ENCODE assay signal across 10 cellular contexts in genomic region chr16:54655171-54655590, GRCh38.
DNase-seq lines count a peak whose midpoint lies in the region; ATAC-seq lines count a peak whose summit lies in the region.
"Had no signal": no experiment of that assay in that cellular context is flagged by ENCODE, and none has a peak within 500 bp of the region (broad histone marks: within the 10 kb centered on the region; RNA-seq: fewer than 3 reads in every experiment).

No MANE protein-coding gene starts in this region.

- H3K9me3 ChIP-seq in subcutaneous abdominal adipose tissue (ENCODE audit: control insufficient read depth in 5 of 5, low read length in 5 of 5), result no peaks in the 10 kb centered on the region

- DNase-seq in KBM-7, result peak; percentile 72
- peak; percentile 44 for DNase-seq in dermis blood vessel endothelial cell
- DNase-seq in lung microvascular endothelial cell (ENCODE audit: low read depth in 2 of 2), result peak; percentile 8 to 23
- no peak for DNase-seq in NCI-H748 treated with DMSO at 0.1 percent for 48 hours (lab: John Stamatoyannopoulos, UW)
- DNase-seq: activated B cell treated with CpG ODN at 0.5 μM for 24 hours; stimulated activated CD4-positive, alpha-beta T cell treated with anti-CD3 and anti-CD28 coated beads, Interleukin-4, amount 100 ng/mL, for 4 hours had no signal

- ATAC-seq in GM18909 (IDR thresholded peaks at IDR 0.05; ENCODE audit: poor library complexity, unreplicated experiment) (no peak), GM19452 (IDR thresholded peaks at IDR 0.05; ENCODE audit: unreplicated experiment) (no peak), HG02623 (IDR thresholded peaks at IDR 0.05; ENCODE audit: unreplicated experiment) (no peak)

- no peak overlapping the region for H3K27ac ChIP-seq in subcutaneous abdominal adipose tissue (ENCODE audit: low read depth, low read length)

- H3K27me3 ChIP-seq in subcutaneous abdominal adipose tissue (ENCODE audit: control insufficient read depth in 5 of 5, insufficient read depth in 4 of 5, low read length in 5 of 5), result no peaks in the 10 kb centered on the region

- H3K4me1 ChIP-seq in subcutaneous abdominal adipose tissue (ENCODE audit: control insufficient read depth in 5 of 5, insufficient read depth in 5 of 5, low read length in 5 of 5), result peaks cover 2 to 30% (median 21%) of the 10 kb centered on the region in 5 donors

- in situ Hi-C loops in KBM-7 (cut with MboI; ENCODE audit: low pct_unique_long_range_greater_than_20kb, low sequenced_read_pairs), result no loop called here

- peak overlapping the region; percentile 42 to 66 (median 49) for H3K4me3 ChIP-seq in subcutaneous abdominal adipose tissue (ENCODE audit: low read depth in 1 of 5, low read length in 5 of 5)

- H3K36me3 ChIP-seq in subcutaneous abdominal adipose tissue (ENCODE audit: control insufficient read depth in 5 of 5, insufficient read depth in 5 of 5, low read length in 5 of 5), result no peaks in the 10 kb centered on the region

- H3K9ac ChIP-seq in subcutaneous abdominal adipose tissue (ENCODE audit: low read length in 5 of 5), result peak overlapping the region in 4 of 5 donors; percentile 10 to 66 (median 47)
